Comparison of ENCODE assay signal across 8 cellular contexts in the genomic region with DNA sequence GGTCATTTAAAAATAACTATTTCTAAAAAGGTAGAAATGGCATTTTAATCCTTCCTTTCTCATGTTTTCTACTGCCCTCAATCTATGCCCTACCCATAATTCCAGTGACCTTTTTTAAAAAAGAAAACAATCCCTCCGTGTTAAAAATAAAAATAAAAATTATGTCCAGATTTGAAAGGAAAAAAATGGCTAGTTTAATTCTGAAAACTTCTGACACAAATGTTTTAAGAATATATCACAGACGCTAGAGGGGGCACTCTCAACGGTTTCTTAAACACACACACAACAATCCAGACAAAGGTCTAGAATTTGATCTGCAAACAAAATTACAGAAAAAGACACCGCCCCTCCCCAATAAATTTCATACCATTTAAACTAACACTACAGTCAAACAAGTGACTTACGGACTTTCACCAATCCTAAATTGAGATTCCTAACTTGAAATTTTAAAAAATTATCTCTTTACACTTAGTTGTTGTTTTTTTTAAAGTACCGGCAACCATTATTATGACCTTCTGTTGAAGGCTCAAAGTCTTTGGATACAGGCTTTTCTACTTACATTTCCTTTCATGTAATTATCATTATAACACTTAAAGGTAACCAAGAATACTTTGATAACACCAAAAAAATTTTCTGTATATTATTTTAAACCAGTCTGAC. TPM values are rescaled to one million over a fixed set of nuclear protein-coding genes. Genes with fewer than 3 reads are reported as not detected.
DNase-seq lines count a peak whose midpoint lies in the region; ATAC-seq, FAIRE-seq and TF ChIP-seq lines count a peak whose summit lies in the region.

No MANE protein-coding gene starts in this region.

- H3K4me1 ChIP-seq in esophagus squamous epithelium, result peaks cover 7 to 52% (median 12%) of the 10 kb centered on the region in 3 donors
- peaks cover 0 to 27% (median 17%) of the 10 kb centered on the region in 3 donors for H3K4me1 ChIP-seq in pancreas

- peak; percentile 64 to 76 (median 74) for ATAC-seq in pancreas
- no peak for ATAC-seq in HG03045 (IDR thresholded peaks at IDR 0.05; ENCODE audit: unreplicated experiment)
- no peak for ATAC-seq in GM19035 (IDR thresholded peaks at IDR 0.05; ENCODE audit: unreplicated experiment)

- H3K9me3 ChIP-seq in esophagus squamous epithelium (no peaks in the 10 kb centered on the region), pancreas (no peaks in the 10 kb centered on the region)

- peak; percentile 56 for FAIRE-seq in pancreas (lab: Jason Lieb, UNC)

- H3K4me1 Mint-ChIP-seq in HFFc6 (ENCODE audit: low read depth), result peaks cover 46% of the 10 kb centered on the region

- TF ChIP-seq CTCF in HFFc6 (IDR thresholded peaks at IDR 0.05) (peak; percentile 65), esophagus squamous epithelium (IDR thresholded peaks at IDR 0.05) (peak in 4 of 6 experiments; percentile 35 to 60 (median 50)), pancreas (IDR thresholded peaks at IDR 0.05) (peak in 3 of 4 donors; percentile 24 to 30 (median 26))

- no peaks in the 10 kb centered on the region for H3K27me3 Mint-ChIP-seq in HFFc6 (ENCODE audit: insufficient read depth)

- no peak overlapping the region; the same call in 1 of the 2 replicates for H3K27ac Mint-ChIP-seq in HFFc6

- H3K27ac ChIP-seq in esophagus squamous epithelium (peak overlapping the region in 2 of 4 donors; percentile 26 to 53), pancreas (no peak overlapping the region)

- peaks cover 0 to 9% (median 0%) of the 10 kb centered on the region in 3 donors for H3K36me3 ChIP-seq in esophagus squamous epithelium
- peaks cover 0 to 4% (median 0%) of the 10 kb centered on the region in 3 donors for H3K36me3 ChIP-seq in pancreas

- DNase-seq in D341Med (ENCODE audit: low spot score) (peak; percentile 17), HFFc6 (no peak), SHP77 (lab: John Stamatoyannopoulos, UW) (peak; percentile 10 to 25), esophagus squamous epithelium (lab: John Stamatoyannopoulos, UW) (no peak), pancreas (no peak), GOT3 (lab: John Stamatoyannopoulos, UW) (no peak)

- WGBS in esophagus squamous epithelium, 2 donors, result 25 to 30% methylated on average over 6 of the region's 6 CpGs
- 17 to 19% methylated on average over 6 of the region's 6 CpGs for WGBS in pancreas, 2 donors

- peaks cover 10% of the 10 kb centered on the region for H3K36me3 Mint-ChIP-seq in HFFc6 (ENCODE audit: low read depth)

- intact Hi-C loops in esophagus squamous epithelium (cut with DNase I) (no loop called here), pancreas (cut with DNase I) (no loop called here)

- no peak for TF ChIP-seq POLR2A in esophagus squamous epithelium (IDR thresholded peaks at IDR 0.05)

- H3K27me3 ChIP-seq in esophagus squamous epithelium, result no peaks in the 10 kb centered on the region
- no peaks in the 10 kb centered on the region for H3K27me3 ChIP-seq in pancreas

- H3K4me3 ChIP-seq in esophagus squamous epithelium (no peak overlapping the region), pancreas (no peak overlapping the region)

- H3K9me3 Mint-ChIP-seq in HFFc6, result no peaks in the 10 kb centered on the region

- H3K4me3 Mint-ChIP-seq in HFFc6, result no peak overlapping the region

RNA-seq across cellular contexts. Expression of a gene that starts 38.2 kb away (rescaled TPM):
- total RNA-seq in HFFc6 (2021; fragmentation: NEBNext Ultra II Directional; extraction: Animal tissue kit (Norgen Biotek cat#: 25700)), result 10 to 100 TPM; 80.7 to 90.3 (median 85.5) TPM
- 100 to 1,000 TPM; 109 to 165 (median 152) TPM for total RNA-seq in esophagus squamous epithelium
- total RNA-seq in pancreas, result 10 to 100 TPM; 32.7 to 62.5 (median 37.9) TPM
- 10 to 100 TPM; 23.5 to 47.6 TPM for polyA plus RNA-seq in pancreas

Comparison
In these comparisons a context has a peak if more than half of its experiments do, and no peak if none do; other contexts are left out.
1. DNase-seq: peak in D341Med (single experiment) and SHP77 (2 of 2); none in HFFc6 (single experiment), esophagus squamous epithelium (single experiment), pancreas (0 of 6) and GOT3 (single experiment).
2. ATAC-seq: peak in pancreas (4 of 4); none in HG03045 (single experiment) and GM19035 (single experiment).
3. Peak in every context shown above with its lines, with median percentiles within 50 percentile points of each other: CTCF ChIP-seq.